Comparison of ENCODE assay signal across 1 cellular context in the genomic region with DNA sequence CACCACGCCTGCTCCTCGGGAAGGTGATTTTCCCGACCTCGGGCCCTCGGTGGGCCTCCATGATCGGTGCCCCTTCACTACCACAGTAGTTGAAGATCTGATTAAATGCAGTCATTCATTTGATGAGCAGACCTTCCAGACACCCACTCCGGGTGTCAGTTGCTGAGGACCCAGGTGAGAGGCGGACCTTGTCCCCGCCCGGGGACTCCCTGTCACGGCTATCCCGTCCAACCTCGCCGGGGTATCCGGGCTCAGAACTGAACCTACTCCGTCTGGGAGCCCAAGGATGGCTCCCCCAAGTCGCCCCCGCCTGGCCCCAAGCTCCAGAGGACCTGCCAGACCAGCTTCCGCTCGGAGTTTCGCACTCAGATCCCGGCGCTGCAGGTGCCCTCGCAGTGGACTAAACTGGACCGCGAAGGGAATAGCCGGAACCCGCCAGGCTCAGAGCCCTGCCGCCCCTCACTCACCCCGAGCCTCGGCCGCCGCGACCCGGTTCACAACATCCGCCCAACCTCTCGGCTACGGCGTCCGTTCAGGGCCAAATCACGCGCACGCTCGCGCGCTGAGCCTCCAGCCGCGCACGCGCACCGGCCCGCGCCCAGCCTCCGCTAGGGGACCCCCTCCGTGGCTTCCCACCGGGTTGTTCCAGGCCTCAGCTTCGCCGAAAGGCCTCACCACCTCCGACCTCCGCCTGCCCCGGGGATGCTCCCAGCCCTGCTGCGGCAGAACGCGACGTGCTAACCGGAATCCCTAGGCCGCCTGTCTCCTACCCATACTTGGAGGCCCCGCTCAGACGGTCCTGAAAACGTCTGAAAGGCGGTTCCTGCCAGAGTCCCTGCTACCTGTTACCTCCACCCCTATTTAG.
TF ChIP-seq lines count a peak whose summit lies in the region.

No MANE protein-coding gene starts in this region.

TF ChIP-seq in GM12878, 131 proteins besides CTCF, POLR2A, EP300 and RAD21 (continued from another document and continues in another):
- TF ChIP-seq CBX5 (IDR thresholded peaks at IDR 0.05; ENCODE audit: low read depth) (no peak; the same call in 1 of the 2 replicates), POLR2AphosphoS5 (IDR thresholded peaks at IDR 0.05; ENCODE audit: low read length) (peak; percentile 94), SMAD1 (IDR thresholded peaks at IDR 0.05; ENCODE audit: low read depth, partially characterized antibody) (no peak), CHD4 (IDR thresholded peaks at IDR 0.05) (peak; percentile 88; the same call in 1 of the 2 replicates), FOXK2 (IDR thresholded peaks at IDR 0.05) (peak; percentile 65), ZZZ3 (IDR thresholded peaks at IDR 0.05; ENCODE audit: control insufficient read depth, insufficient read length, low read depth) (no peak), BHLHE40 (IDR thresholded peaks at IDR 0.05; ENCODE audit: borderline replicate concordance in 1 of 2, low read depth in 2 of 2, low read length in 1 of 2) (peak; percentile 79 to 93; a peak in 3 of 4 replicates), CREM (IDR thresholded peaks at IDR 0.05; ENCODE audit: low read depth) (peak; percentile 74), RELA (IDR thresholded peaks at IDR 0.05; ENCODE audit: borderline replicate concordance, partially characterized antibody) (peak; percentile 96), EED (IDR thresholded peaks at IDR 0.05; ENCODE audit: low read depth) (peak; percentile 64; the same call in 1 of the 2 replicates), KAT2A (conservative IDR thresholded peaks at IDR 0.05; ENCODE audit: control insufficient read depth, low read depth, low read length) (no peak), POLR2AphosphoS2 (IDR thresholded peaks at IDR 0.05; ENCODE audit: low read depth, low read length) (peak; percentile 96), NFIC (IDR thresholded peaks at IDR 0.05; ENCODE audit: low read depth, low read length) (no peak; the same call in 1 of the 2 replicates), CHD2 (IDR thresholded peaks at IDR 0.05; ENCODE audit: borderline replicate concordance, low read depth, low read length) (peak; percentile 96), CREB1 (IDR thresholded peaks at IDR 0.05; ENCODE audit: low read depth) (peak; percentile 89; the same call in 1 of the 2 replicates), TBL1XR1 (IDR thresholded peaks at IDR 0.05; ENCODE audit: low read depth, low read length) (peak; percentile 84; the same call in 1 of the 2 replicates), RBBP5 (conservative IDR thresholded peaks at IDR 0.05) (peak; percentile 95), ETV6 (conservative IDR thresholded peaks at IDR 0.05 in 1 of 2, IDR thresholded peaks at IDR 0.05 in 1 of 2; ENCODE audit: borderline replicate concordance in 1 of 2, low read depth in 1 of 2) (peak in 1 of 2 experiments; percentile 34; a peak in 1 of 4 replicates), JUNB (IDR thresholded peaks at IDR 0.05) (no peak), ATF7 (IDR thresholded peaks at IDR 0.05; ENCODE audit: low read depth) (no peak)
- TF ChIP-seq, protein P1, sequence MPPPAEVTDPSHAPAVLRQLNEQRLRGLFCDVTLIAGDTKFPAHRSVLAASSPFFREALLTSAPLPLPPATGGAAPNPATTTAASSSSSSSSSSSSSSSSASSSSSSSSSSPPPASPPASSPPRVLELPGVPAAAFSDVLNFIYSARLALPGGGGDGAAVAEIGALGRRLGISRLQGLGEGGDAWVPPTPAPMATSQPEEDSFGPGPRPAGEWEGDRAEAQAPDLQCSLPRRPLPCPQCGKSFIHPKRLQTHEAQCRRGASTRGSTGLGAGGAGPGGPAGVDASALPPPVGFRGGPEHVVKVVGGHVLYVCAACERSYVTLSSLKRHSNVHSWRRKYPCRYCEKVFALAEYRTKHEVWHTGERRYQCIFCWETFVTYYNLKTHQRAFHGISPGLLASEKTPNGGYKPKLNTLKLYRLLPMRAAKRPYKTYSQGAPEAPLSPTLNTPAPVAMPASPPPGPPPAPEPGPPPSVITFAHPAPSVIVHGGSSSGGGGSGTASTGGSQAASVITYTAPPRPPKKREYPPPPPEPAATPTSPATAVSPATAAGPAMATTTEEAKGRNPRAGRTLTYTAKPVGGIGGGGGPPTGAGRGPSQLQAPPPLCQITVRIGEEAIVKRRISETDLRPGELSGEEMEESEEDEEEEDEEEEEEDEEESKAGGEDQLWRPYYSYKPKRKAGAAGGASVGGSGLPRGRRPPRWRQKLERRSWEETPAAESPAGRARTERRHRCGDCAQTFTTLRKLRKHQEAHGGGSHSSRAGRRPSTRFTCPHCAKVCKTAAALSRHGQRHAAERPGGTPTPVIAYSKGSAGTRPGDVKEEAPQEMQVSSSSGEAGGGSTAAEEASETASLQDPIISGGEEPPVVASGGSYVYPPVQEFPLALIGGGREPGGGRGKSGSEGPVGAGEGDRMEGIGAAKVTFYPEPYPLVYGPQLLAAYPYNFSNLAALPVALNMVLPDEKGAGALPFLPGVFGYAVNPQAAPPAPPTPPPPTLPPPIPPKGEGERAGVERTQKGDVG (CRISPR knock-in tag; IDR thresholded peaks at IDR 0.05) = no peak
- TF ChIP-seq, protein P2, sequence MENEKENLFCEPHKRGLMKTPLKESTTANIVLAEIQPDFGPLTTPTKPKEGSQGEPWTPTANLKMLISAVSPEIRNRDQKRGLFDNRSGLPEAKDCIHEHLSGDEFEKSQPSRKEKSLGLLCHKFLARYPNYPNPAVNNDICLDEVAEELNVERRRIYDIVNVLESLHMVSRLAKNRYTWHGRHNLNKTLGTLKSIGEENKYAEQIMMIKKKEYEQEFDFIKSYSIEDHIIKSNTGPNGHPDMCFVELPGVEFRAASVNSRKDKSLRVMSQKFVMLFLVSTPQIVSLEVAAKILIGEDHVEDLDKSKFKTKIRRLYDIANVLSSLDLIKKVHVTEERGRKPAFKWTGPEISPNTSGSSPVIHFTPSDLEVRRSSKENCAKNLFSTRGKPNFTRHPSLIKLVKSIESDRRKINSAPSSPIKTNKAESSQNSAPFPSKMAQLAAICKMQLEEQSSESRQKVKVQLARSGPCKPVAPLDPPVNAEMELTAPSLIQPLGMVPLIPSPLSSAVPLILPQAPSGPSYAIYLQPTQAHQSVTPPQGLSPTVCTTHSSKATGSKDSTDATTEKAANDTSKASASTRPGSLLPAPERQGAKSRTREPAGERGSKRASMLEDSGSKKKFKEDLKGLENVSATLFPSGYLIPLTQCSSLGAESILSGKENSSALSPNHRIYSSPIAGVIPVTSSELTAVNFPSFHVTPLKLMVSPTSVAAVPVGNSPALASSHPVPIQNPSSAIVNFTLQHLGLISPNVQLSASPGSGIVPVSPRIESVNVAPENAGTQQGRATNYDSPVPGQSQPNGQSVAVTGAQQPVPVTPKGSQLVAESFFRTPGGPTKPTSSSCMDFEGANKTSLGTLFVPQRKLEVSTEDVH (IDR thresholded peaks at IDR 0.05; ENCODE audit: low read depth, partially characterized antibody) = no peak
- TF ChIP-seq, protein P3, sequence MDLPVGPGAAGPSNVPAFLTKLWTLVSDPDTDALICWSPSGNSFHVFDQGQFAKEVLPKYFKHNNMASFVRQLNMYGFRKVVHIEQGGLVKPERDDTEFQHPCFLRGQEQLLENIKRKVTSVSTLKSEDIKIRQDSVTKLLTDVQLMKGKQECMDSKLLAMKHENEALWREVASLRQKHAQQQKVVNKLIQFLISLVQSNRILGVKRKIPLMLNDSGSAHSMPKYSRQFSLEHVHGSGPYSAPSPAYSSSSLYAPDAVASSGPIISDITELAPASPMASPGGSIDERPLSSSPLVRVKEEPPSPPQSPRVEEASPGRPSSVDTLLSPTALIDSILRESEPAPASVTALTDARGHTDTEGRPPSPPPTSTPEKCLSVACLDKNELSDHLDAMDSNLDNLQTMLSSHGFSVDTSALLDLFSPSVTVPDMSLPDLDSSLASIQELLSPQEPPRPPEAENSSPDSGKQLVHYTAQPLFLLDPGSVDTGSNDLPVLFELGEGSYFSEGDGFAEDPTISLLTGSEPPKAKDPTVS (IDR thresholded peaks at IDR 0.05; ENCODE audit: low read depth, low read length) = peak; percentile 63; the same call in 1 of the 2 replicates
- TF ChIP-seq, protein P4, sequence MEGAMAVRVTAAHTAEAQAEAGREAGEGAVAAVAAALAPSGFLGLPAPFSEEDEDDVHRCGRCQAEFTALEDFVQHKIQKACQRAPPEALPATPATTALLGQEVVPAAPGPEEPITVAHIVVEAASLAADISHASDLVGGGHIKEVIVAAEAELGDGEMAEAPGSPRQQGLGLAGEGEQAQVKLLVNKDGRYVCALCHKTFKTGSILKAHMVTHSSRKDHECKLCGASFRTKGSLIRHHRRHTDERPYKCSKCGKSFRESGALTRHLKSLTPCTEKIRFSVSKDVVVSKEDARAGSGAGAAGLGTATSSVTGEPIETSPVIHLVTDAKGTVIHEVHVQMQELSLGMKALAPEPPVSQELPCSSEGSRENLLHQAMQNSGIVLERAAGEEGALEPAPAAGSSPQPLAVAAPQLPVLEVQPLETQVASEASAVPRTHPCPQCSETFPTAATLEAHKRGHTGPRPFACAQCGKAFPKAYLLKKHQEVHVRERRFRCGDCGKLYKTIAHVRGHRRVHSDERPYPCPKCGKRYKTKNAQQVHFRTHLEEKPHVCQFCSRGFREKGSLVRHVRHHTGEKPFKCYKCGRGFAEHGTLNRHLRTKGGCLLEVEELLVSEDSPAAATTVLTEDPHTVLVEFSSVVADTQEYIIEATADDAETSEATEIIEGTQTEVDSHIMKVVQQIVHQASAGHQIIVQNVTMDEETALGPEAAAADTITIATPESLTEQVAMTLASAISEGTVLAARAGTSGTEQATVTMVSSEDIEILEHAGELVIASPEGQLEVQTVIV (IDR thresholded peaks at IDR 0.05; ENCODE audit: borderline replicate concordance, partially characterized antibody) = no peak
- TF ChIP-seq, protein P5, sequence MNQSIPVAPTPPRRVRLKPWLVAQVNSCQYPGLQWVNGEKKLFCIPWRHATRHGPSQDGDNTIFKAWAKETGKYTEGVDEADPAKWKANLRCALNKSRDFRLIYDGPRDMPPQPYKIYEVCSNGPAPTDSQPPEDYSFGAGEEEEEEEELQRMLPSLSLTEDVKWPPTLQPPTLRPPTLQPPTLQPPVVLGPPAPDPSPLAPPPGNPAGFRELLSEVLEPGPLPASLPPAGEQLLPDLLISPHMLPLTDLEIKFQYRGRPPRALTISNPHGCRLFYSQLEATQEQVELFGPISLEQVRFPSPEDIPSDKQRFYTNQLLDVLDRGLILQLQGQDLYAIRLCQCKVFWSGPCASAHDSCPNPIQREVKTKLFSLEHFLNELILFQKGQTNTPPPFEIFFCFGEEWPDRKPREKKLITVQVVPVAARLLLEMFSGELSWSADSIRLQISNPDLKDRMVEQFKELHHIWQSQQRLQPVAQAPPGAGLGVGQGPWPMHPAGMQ (IDR thresholded peaks at IDR 0.05; ENCODE audit: borderline replicate concordance) = no peak
- TF ChIP-seq, protein P6, sequence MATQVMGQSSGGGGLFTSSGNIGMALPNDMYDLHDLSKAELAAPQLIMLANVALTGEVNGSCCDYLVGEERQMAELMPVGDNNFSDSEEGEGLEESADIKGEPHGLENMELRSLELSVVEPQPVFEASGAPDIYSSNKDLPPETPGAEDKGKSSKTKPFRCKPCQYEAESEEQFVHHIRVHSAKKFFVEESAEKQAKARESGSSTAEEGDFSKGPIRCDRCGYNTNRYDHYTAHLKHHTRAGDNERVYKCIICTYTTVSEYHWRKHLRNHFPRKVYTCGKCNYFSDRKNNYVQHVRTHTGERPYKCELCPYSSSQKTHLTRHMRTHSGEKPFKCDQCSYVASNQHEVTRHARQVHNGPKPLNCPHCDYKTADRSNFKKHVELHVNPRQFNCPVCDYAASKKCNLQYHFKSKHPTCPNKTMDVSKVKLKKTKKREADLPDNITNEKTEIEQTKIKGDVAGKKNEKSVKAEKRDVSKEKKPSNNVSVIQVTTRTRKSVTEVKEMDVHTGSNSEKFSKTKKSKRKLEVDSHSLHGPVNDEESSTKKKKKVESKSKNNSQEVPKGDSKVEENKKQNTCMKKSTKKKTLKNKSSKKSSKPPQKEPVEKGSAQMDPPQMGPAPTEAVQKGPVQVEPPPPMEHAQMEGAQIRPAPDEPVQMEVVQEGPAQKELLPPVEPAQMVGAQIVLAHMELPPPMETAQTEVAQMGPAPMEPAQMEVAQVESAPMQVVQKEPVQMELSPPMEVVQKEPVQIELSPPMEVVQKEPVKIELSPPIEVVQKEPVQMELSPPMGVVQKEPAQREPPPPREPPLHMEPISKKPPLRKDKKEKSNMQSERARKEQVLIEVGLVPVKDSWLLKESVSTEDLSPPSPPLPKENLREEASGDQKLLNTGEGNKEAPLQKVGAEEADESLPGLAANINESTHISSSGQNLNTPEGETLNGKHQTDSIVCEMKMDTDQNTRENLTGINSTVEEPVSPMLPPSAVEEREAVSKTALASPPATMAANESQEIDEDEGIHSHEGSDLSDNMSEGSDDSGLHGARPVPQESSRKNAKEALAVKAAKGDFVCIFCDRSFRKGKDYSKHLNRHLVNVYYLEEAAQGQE (IDR thresholded peaks at IDR 0.05; ENCODE audit: low read depth, low read length) = peak; percentile 24; the same call in 1 of the 2 replicates
- TF ChIP-seq, protein P7, sequence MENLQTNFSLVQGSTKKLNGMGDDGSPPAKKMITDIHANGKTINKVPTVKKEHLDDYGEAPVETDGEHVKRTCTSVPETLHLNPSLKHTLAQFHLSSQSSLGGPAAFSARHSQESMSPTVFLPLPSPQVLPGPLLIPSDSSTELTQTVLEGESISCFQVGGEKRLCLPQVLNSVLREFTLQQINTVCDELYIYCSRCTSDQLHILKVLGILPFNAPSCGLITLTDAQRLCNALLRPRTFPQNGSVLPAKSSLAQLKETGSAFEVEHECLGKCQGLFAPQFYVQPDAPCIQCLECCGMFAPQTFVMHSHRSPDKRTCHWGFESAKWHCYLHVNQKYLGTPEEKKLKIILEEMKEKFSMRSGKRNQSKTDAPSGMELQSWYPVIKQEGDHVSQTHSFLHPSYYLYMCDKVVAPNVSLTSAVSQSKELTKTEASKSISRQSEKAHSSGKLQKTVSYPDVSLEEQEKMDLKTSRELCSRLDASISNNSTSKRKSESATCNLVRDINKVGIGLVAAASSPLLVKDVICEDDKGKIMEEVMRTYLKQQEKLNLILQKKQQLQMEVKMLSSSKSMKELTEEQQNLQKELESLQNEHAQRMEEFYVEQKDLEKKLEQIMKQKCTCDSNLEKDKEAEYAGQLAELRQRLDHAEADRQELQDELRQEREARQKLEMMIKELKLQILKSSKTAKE (IDR thresholded peaks at IDR 0.05; ENCODE audit: low read depth, poor library complexity, severe bottlenecking) = no peak
